1 cellular context compared by ENCODE assay signal in the genomic region with DNA sequence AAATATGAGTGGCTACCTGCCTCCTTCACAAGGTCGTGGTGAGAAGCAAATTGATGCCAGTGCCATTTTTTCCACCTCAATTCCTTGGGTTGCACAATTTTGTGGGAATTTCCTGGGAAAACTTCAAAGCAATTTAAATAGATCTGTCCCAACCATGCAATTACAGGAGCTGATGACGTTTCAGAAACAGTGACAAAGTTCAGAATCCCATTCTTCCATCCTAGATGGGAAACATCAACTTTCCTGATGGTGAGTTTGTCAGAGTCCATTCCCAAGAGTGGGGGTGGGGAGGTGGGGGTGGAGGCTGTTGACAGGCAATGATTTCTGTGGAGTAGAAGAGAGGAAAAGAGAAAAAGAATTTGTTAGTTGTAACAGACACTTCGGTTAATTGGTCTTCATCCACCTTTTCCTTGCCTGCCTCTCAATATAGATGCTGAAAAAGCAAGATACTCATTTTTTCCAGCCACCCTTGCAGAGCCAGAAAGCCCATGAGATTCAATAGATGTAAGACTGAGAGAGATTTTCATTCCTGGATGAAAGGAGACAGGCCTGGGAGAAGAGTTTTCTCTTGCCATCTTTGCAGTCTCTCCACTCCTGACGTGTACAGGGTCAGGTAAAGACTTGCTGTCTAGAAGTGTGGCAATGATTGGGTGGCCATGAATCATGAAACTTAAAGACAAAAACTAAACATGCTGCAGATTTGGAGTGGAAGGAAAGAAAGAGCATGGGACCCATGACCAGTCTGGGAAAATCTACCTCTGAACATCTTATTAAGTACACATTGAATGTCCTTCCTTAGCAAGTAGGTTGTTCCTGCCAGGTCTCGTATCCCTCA.
A peak's percentile ranks its signal among the peaks of the same experiment; 100 is the strongest.
TF ChIP-seq lines count a peak whose summit lies in the region.

No MANE protein-coding gene starts in this region.

TF ChIP-seq in HepG2, 621 proteins besides CTCF, POLR2A, EP300 and RAD21 (continued from another document and continues in another):
- TF ChIP-seq ZNF609 (CRISPR knock-in tag; IDR thresholded peaks at IDR 0.05; ENCODE audit: borderline replicate concordance): peak; percentile 60; the same call in 1 of the 2 replicates
- TF ChIP-seq SIX4 (CRISPR knock-in tag; IDR thresholded peaks at IDR 0.05): peak; percentile 68
- TF ChIP-seq ZMYM3 (CRISPR knock-in tag; IDR thresholded peaks at IDR 0.05): no peak
- 0 out of 2 replicates have a peak, but pooled peaks have one; percentile 55 for TF ChIP-seq KDM6A (CRISPR knock-in tag; IDR thresholded peaks at IDR 0.05; ENCODE audit: low read depth)
- peak; percentile 28; the same call in 1 of the 2 replicates for TF ChIP-seq STAG1 (CRISPR knock-in tag; IDR thresholded peaks at IDR 0.05)
- no peak for TF ChIP-seq ZNF737 (CRISPR knock-in tag; IDR thresholded peaks at IDR 0.05; ENCODE audit: borderline replicate concordance)
- TF ChIP-seq, protein P1, sequence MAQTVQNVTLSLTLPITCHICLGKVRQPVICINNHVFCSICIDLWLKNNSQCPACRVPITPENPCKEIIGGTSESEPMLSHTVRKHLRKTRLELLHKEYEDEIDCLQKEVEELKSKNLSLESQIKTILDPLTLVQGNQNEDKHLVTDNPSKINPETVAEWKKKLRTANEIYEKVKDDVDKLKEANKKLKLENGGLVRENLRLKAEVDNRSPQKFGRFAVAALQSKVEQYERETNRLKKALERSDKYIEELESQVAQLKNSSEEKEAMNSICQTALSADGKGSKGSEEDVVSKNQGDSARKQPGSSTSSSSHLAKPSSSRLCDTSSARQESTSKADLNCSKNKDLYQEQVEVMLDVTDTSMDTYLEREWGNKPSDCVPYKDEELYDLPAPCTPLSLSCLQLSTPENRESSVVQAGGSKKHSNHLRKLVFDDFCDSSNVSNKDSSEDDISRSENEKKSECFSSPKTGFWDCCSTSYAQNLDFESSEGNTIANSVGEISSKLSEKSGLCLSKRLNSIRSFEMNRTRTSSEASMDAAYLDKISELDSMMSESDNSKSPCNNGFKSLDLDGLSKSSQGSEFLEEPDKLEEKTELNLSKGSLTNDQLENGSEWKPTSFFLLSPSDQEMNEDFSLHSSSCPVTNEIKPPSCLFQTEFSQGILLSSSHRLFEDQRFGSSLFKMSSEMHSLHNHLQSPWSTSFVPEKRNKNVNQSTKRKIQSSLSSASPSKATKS (CRISPR knock-in tag; IDR thresholded peaks at IDR 0.05): 0 out of 2 replicates have a peak, but pooled peaks have one; percentile 55
- peak; percentile 78 for TF ChIP-seq FOSL2 (CRISPR knock-in tag; IDR thresholded peaks at IDR 0.05)
- TF ChIP-seq AHDC1 (CRISPR knock-in tag; IDR thresholded peaks at IDR 0.05; ENCODE audit: borderline replicate concordance): no peak
- no peak for TF ChIP-seq SIX1 (CRISPR knock-in tag; IDR thresholded peaks at IDR 0.05; ENCODE audit: borderline replicate concordance)
- TF ChIP-seq ZSCAN20 (CRISPR knock-in tag; IDR thresholded peaks at IDR 0.05; ENCODE audit: borderline replicate concordance): no peak
- TF ChIP-seq MLLT10 (CRISPR knock-in tag; IDR thresholded peaks at IDR 0.05): no peak
- peak; percentile 81 for TF ChIP-seq RXRB (CRISPR knock-in tag; IDR thresholded peaks at IDR 0.05; ENCODE audit: borderline replicate concordance)
- no peak for TF ChIP-seq ZNF670 (CRISPR knock-in tag; IDR thresholded peaks at IDR 0.05; ENCODE audit: borderline replicate concordance)
- TF ChIP-seq, protein P2, sequence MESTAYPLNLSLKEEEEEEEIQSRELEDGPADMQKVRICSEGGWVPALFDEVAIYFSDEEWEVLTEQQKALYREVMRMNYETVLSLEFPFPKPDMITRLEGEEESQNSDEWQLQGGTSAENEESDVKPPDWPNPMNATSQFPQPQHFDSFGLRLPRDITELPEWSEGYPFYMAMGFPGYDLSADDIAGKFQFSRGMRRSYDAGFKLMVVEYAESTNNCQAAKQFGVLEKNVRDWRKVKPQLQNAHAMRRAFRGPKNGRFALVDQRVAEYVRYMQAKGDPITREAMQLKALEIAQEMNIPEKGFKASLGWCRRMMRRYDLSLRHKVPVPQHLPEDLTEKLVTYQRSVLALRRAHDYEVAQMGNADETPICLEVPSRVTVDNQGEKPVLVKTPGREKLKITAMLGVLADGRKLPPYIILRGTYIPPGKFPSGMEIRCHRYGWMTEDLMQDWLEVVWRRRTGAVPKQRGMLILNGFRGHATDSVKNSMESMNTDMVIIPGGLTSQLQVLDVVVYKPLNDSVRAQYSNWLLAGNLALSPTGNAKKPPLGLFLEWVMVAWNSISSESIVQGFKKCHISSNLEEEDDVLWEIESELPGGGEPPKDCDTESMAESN (CRISPR knock-in tag; conservative IDR thresholded peaks at IDR 0.05): no peak
- no peak for TF ChIP-seq ZNF10 (CRISPR knock-in tag; IDR thresholded peaks at IDR 0.05; ENCODE audit: borderline replicate concordance, low read depth)
- no peak for TF ChIP-seq NFATC3 (CRISPR knock-in tag; IDR thresholded peaks at IDR 0.05)
- no peak for TF ChIP-seq ZNF557 (CRISPR knock-in tag; IDR thresholded peaks at IDR 0.05)
- no peak for TF ChIP-seq FUBP1 (CRISPR knock-in tag; IDR thresholded peaks at IDR 0.05; ENCODE audit: borderline replicate concordance)
- TF ChIP-seq ARID5B (CRISPR knock-in tag; IDR thresholded peaks at IDR 0.05): peak; percentile 91
- TF ChIP-seq ZNF264 (CRISPR knock-in tag; IDR thresholded peaks at IDR 0.05): 0 out of 2 replicates have a peak, but pooled peaks have one; percentile 36
- no peak for TF ChIP-seq EEA1 (CRISPR knock-in tag; IDR thresholded peaks at IDR 0.05; ENCODE audit: borderline replicate concordance)
- TF ChIP-seq NFIB (CRISPR knock-in tag; IDR thresholded peaks at IDR 0.05; ENCODE audit: borderline replicate concordance): no peak
- TF ChIP-seq ZKSCAN5 (CRISPR knock-in tag; IDR thresholded peaks at IDR 0.05): peak; percentile 93
- peak; percentile 100 for TF ChIP-seq PRPF4 (IDR thresholded peaks at IDR 0.05; ENCODE audit: low read depth, low read length, poor library complexity, severe bottlenecking)
- no peak for TF ChIP-seq ZNF720 (CRISPR knock-in tag; IDR thresholded peaks at IDR 0.05)
